In the genomic region with DNA sequence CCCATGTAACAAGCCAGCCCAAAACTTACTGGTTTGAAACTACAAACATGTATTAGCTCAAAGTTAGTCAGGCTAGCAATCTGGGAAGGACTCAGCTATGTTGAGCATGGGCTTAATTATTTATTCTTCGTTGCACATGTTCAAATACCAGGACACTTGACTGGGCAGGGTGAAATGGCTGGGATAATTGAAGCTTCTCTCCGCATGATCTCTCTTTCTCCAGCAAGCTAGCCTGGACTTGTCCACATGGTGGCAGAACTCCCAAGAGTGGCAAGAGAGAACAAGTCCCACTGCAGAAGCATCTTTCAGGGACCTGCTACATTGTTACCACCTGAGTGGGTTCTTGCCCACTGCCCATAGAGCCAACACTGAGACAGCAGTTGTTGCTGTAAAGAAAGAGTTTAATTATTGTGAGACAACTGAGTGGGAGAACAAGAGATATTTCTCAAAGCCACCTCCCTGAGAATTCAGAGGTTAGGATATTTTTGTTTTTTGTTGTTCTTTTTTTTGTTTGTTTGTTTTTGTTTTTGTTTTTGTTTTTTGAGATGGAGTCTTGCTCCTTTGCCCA, we compare ENCODE assay signal across 13 cellular contexts. TPM values are rescaled to one million over a fixed set of nuclear protein-coding genes. Genes with fewer than 3 reads are reported as not detected.
A peak's percentile ranks its signal among the peaks of the same experiment; 100 is the strongest.
DNase-seq lines count a peak whose midpoint lies in the region; FAIRE-seq and TF ChIP-seq lines count a peak whose summit lies in the region.
"Had no signal": no experiment of that assay in that cellular context is flagged by ENCODE, and none has a peak within 500 bp of the region (broad histone marks: within the 10 kb centered on the region; RNA-seq: fewer than 3 reads in every experiment).

No MANE protein-coding gene starts in this region.

- no peak overlapping the region for H3K4me2 ChIP-seq in H1 (ENCODE audit: insufficient read depth in 1 of 2, low read depth in 2 of 2, low read length in 2 of 2)
- no peak overlapping the region for H3K4me2 ChIP-seq in neuronal stem cell (ENCODE audit: insufficient read depth, low read length, poor library complexity, severe bottlenecking)
- no peak overlapping the region for H3K4me2 ChIP-seq in mesenchymal stem cell (ENCODE audit: low read length, poor library complexity, severe bottlenecking)

- no peaks in the 10 kb centered on the region for H3K23me2 ChIP-seq in H1 (ENCODE audit: low read depth, low read length)

- FAIRE-seq in GM12892 (lab: Jason Lieb, UNC) (peak; percentile 36), H1 (lab: Jason Lieb, UNC) (peak; percentile 45)

- 86% methylated on average over 2 of the region's 2 CpGs; no CpG with 5 or more reads in 1 of the 2 experiments for WGBS in H1 (ENCODE audit: extremely low coverage in 1 of 2, insufficient coverage in 1 of 2, insufficient read length in 1 of 2, insufficient replicate concordance in 2 of 2, low coverage in 1 of 2, low lambda C conversion rate in 2 of 2, missing lambda C conversion rate in 1 of 2), 2 experiments
- no CpG with 5 or more reads among the region's 2 CpGs for WGBS in neuronal stem cell (ENCODE audit: extremely low coverage in 2 of 2, insufficient read length in 2 of 2, insufficient replicate concordance in 1 of 2), 2 donors
- 64% methylated on average over 2 of the region's 2 CpGs for WGBS in mesenchymal stem cell

- H4K8ac ChIP-seq in H1 (ENCODE audit: extremely low read depth, insufficient read depth, low read length) (no peak overlapping the region), neuronal stem cell (ENCODE audit: low read depth, low read length) (no peak overlapping the region), mesenchymal stem cell (ENCODE audit: low read length) (no peak overlapping the region)

- H2BK5ac ChIP-seq in H1 (ENCODE audit: low read depth, low read length) (no peak overlapping the region), neuronal stem cell (ENCODE audit: low read length) (no peak overlapping the region), mesenchymal stem cell (ENCODE audit: low read depth, low read length, poor library complexity, severe bottlenecking) (no peak overlapping the region)

- H3K36me3 ChIP-seq in H1 (ENCODE audit: control insufficient read depth in 2 of 4, insufficient read depth in 4 of 4, low read length in 3 of 4) (no peaks in the 10 kb centered on the region), neuronal stem cell (replicated peaks in 1 of 2; ENCODE audit: control insufficient read depth in 2 of 2, insufficient read depth in 2 of 2, low read length in 2 of 2) (no peaks in the 10 kb centered on the region), mesenchymal stem cell (ENCODE audit: control insufficient read depth in 1 of 2, insufficient read depth in 2 of 2, low read depth in 1 of 2, low read length in 2 of 2) (no peaks in the 10 kb centered on the region)

- H3K27me3 ChIP-seq in H1 (replicated peaks in 1 of 4; ENCODE audit: control insufficient read depth in 3 of 4, extremely low read depth in 1 of 4, insufficient read depth in 3 of 4, low read length in 3 of 4), result no peaks in the 10 kb centered on the region
- H3K27me3 ChIP-seq in neuronal stem cell (ENCODE audit: control insufficient read depth in 3 of 3, insufficient read depth in 3 of 3, low read depth in 1 of 3, low read length in 3 of 3), result no peaks in the 10 kb centered on the region
- no peaks in the 10 kb centered on the region for H3K27me3 ChIP-seq in mesenchymal stem cell (ENCODE audit: control insufficient read depth in 1 of 2, insufficient read depth in 1 of 2, low read length in 2 of 2)

- no peak overlapping the region for H4K5ac ChIP-seq in H1 (ENCODE audit: insufficient read length, low read depth, low read length)

- H3K23ac ChIP-seq in H1 (ENCODE audit: insufficient read length) (no peak overlapping the region), neuronal stem cell (ENCODE audit: low read depth, low read length, poor library complexity) (no peak overlapping the region), mesenchymal stem cell (ENCODE audit: low read length in 2 of 2) (no peak overlapping the region)

- no peaks in the 10 kb centered on the region for H4K20me1 ChIP-seq in H1 (replicated peaks in 1 of 2; ENCODE audit: control insufficient read depth in 1 of 2, insufficient read depth in 2 of 2, low read length in 2 of 2)

- H3K4me1 ChIP-seq in H1 (replicated peaks in 1 of 4; ENCODE audit: control insufficient read depth in 3 of 4, insufficient read depth in 4 of 4, low read length in 3 of 4), result no peaks in the 10 kb centered on the region; a peak in 1 of 7 replicates
- no peaks in the 10 kb centered on the region for H3K4me1 ChIP-seq in neuronal stem cell (ENCODE audit: control insufficient read depth in 2 of 2, insufficient read depth in 1 of 2, low read depth in 1 of 2, low read length in 2 of 2)
- H3K4me1 ChIP-seq in mesenchymal stem cell (ENCODE audit: control insufficient read depth, insufficient read depth, low read depth, low read length), result no peaks in the 10 kb centered on the region

- no peak overlapping the region for H2AK5ac ChIP-seq in H1 (ENCODE audit: low read depth, low read length)
- no peak overlapping the region for H2AK5ac ChIP-seq in neuronal stem cell (ENCODE audit: low read depth, low read length)
- no peak overlapping the region for H2AK5ac ChIP-seq in mesenchymal stem cell (ENCODE audit: low read length, severe bottlenecking)

- no peaks in the 10 kb centered on the region for H3K79me2 ChIP-seq in H1 (ENCODE audit: control insufficient read depth in 1 of 2, insufficient read depth in 2 of 2, low read length in 2 of 2)

- POLR2A ChIA-PET in H1 (lab: Charles Lee; ENCODE audit: partially characterized antibody), result interaction anchor here (3.7 kb wide), 1 partner anchor 17 kb away, joined by 12 read pairs; the partner anchor contains the start of gene ATF7IP2

- H3K18ac ChIP-seq in H1 (ENCODE audit: extremely low read depth, low read length), result no peak overlapping the region
- H3K18ac ChIP-seq in neuronal stem cell (ENCODE audit: low read length), result no peak overlapping the region
- no peak overlapping the region for H3K18ac ChIP-seq in mesenchymal stem cell (ENCODE audit: low read depth in 1 of 2, low read length in 2 of 2)

- TF ChIP-seq CTCF in NB4 (IDR thresholded peaks at IDR 0.05; ENCODE audit: low read depth, low read length) (peak; percentile 7), H1 (IDR thresholded peaks at IDR 0.05; ENCODE audit: control extremely low read depth in 1 of 3, insufficient read depth in 1 of 3, low read depth in 1 of 3, low read length in 3 of 3) (peak; percentile 37 to 54 (median 44))

- H3K27ac ChIP-seq in H1 (ENCODE audit: low read depth, low read length) (no peak overlapping the region), neuronal stem cell (replicated peaks; ENCODE audit: low read length) (no peak overlapping the region), mesenchymal stem cell (ENCODE audit: low read length, poor library complexity, severe bottlenecking) (no peak overlapping the region)
- H3K27ac ChIP-seq: GM23248 had no signal

- H2BK15ac ChIP-seq in H1 (ENCODE audit: low read length) (no peak overlapping the region), neuronal stem cell (ENCODE audit: low read length) (no peak overlapping the region), mesenchymal stem cell (ENCODE audit: low read depth, poor library complexity, severe bottlenecking) (no peak overlapping the region)

- H3K56ac ChIP-seq in H1 (replicated peaks; ENCODE audit: insufficient read length, low read depth, low read length), result no peak overlapping the region

- TF ChIP-seq EP300 in H1 (IDR thresholded peaks at IDR 0.05; ENCODE audit: borderline replicate concordance in 1 of 2, low read depth in 2 of 2, low read length in 2 of 2), result no peak

- no peak overlapping the region for H3K14ac ChIP-seq in H1 (ENCODE audit: insufficient read length)
- no peak overlapping the region for H3K14ac ChIP-seq in neuronal stem cell (ENCODE audit: low read length)
- no peak overlapping the region for H3K14ac ChIP-seq in mesenchymal stem cell (ENCODE audit: low read length in 2 of 2)

- H3K4me3 ChIP-seq in NB4 (ENCODE audit: low read depth, low read length) (no peak overlapping the region), H1 (ENCODE audit: extremely low read depth in 1 of 4, insufficient read depth in 2 of 4, low read depth in 3 of 4, low read length in 4 of 4) (no peak overlapping the region), neuronal stem cell (ENCODE audit: low read length in 2 of 2) (no peak overlapping the region), mesenchymal stem cell (ENCODE audit: insufficient read depth in 1 of 2, low read depth in 1 of 2, low read length in 2 of 2) (no peak overlapping the region)
- H3K4me3 ChIP-seq: GM23248 had no signal

- DNase-seq in GM12892 (ENCODE audit: insufficient read length) (no peak), NB4 (ENCODE audit: low read depth) (peak; percentile 14), H1 (ENCODE audit: low read depth in 1 of 2, low spot score in 2 of 2) (no peak), neuronal stem cell (ENCODE audit: low spot score) (no peak), superior temporal gyrus (ENCODE audit: extremely low spot score) (no peak), mesenchymal stem cell (no peak), AG08396 (ENCODE audit: low spot score) (no peak)
- DNase-seq: activated CD8-positive, alpha-beta T cell treated with anti-CD3 and anti-CD28 coated beads, Interleukin-2, amount 10 ng/mL, durations not matched to agents 7 days and 5 days; activated naive CD4-positive, alpha-beta T cell treated with Interleukin-2 at 50 U/mL for 16 hours; GM23248; naive thymus-derived CD4-positive, alpha-beta T cell; NCI-H2029 treated with DMSO at 0.1 percent for 48 hours; T-helper 17 cell had no signal

- H3K9ac ChIP-seq in H1 (replicated peaks in 1 of 4; ENCODE audit: extremely low read depth in 1 of 4, low read depth in 3 of 4, low read length in 3 of 4), result no peak overlapping the region
- no peak overlapping the region for H3K9ac ChIP-seq in neuronal stem cell (ENCODE audit: low read depth, low read length, poor library complexity)
- H3K9ac ChIP-seq in mesenchymal stem cell (ENCODE audit: low read length), result no peak overlapping the region
- H3K9ac ChIP-seq: GM23248 had no signal

- H2AFZ ChIP-seq in H1 (ENCODE audit: low read length), result no peak overlapping the region; the same call in 1 of the 2 replicates
- peak overlapping the region; percentile 2 for H2AFZ ChIP-seq in neuronal stem cell (ENCODE audit: low read length)
- no peak overlapping the region for H2AFZ ChIP-seq in mesenchymal stem cell (ENCODE audit: low read depth, low read length)
- H2AFZ ChIP-seq: GM23248 had no signal

- H2BK12ac ChIP-seq in H1 (ENCODE audit: low read depth, low read length) (no peak overlapping the region; the same call in 1 of the 2 replicates), neuronal stem cell (ENCODE audit: low read length) (no peak overlapping the region), mesenchymal stem cell (ENCODE audit: low read length in 2 of 2) (no peak overlapping the region)

- H3K4ac ChIP-seq in H1 (replicated peaks; ENCODE audit: insufficient read length, low read depth, low read length) (no peak overlapping the region), neuronal stem cell (ENCODE audit: low read length) (no peak overlapping the region), mesenchymal stem cell (ENCODE audit: low read depth in 1 of 2, low read length in 2 of 2) (no peak overlapping the region)

- CTCF ChIA-PET in H1 (lab: Charles Lee; ENCODE audit: partially characterized antibody), result interaction anchor here (0.6 to 1.6 kb wide), 7 partner anchors 13 to 461 kb away, joined by 3 to 5 read pairs (median 4); no protein-coding TSS in a partner anchor

- peak; percentile 49 to 71 for TF ChIP-seq RAD21 in H1 (IDR thresholded peaks at IDR 0.05 in 1 of 2, conservative IDR thresholded peaks at IDR 0.05 in 1 of 2; ENCODE audit: low read depth in 2 of 2, low read length in 2 of 2)

- no peaks in the 10 kb centered on the region for H3K79me1 ChIP-seq in H1 (ENCODE audit: low read depth, low read length)
- no peaks in the 10 kb centered on the region for H3K79me1 ChIP-seq in neuronal stem cell (ENCODE audit: low read depth, low read length)
- H3K79me1 ChIP-seq in mesenchymal stem cell (replicated peaks; ENCODE audit: low read length, poor library complexity, severe bottlenecking), result no peaks in the 10 kb centered on the region

- H3K9me3 ChIP-seq in H1 (ENCODE audit: insufficient read depth in 2 of 2, low read depth in 1 of 2, low read length in 1 of 2) (no peaks in the 10 kb centered on the region), neuronal stem cell (replicated peaks in 1 of 2; ENCODE audit: control insufficient read depth in 2 of 2, insufficient read depth in 1 of 2, low read depth in 1 of 2, low read length in 2 of 2) (no peaks in the 10 kb centered on the region), mesenchymal stem cell (ENCODE audit: control insufficient read depth, low read length) (peaks cover 3% of the 10 kb centered on the region)

- H2BK120ac ChIP-seq in H1 (replicated peaks; ENCODE audit: low read depth, low read length) (no peak overlapping the region), neuronal stem cell (ENCODE audit: low read depth, low read length) (no peak overlapping the region), mesenchymal stem cell (ENCODE audit: low read depth, low read length) (no peak overlapping the region)

- H2BK20ac ChIP-seq in H1 (ENCODE audit: low read length), result no peak overlapping the region

- no peak overlapping the region for H4K91ac ChIP-seq in H1 (replicated peaks; ENCODE audit: insufficient read length, low read length)
- no peak overlapping the region for H4K91ac ChIP-seq in neuronal stem cell (ENCODE audit: low read depth, low read length, poor library complexity)
- H4K91ac ChIP-seq in mesenchymal stem cell (ENCODE audit: low read length), result no peak overlapping the region

- no peak for TF ChIP-seq POLR2A in GM12892 (IDR thresholded peaks at IDR 0.05; ENCODE audit: low read depth, low read length)
- no peak for TF ChIP-seq POLR2A in NB4 (IDR thresholded peaks at IDR 0.05; ENCODE audit: extremely low read depth, insufficient read length)
- no peak for TF ChIP-seq POLR2A in H1 (IDR thresholded peaks at IDR 0.05; ENCODE audit: control extremely low read depth in 1 of 2, low read depth in 2 of 2, low read length in 2 of 2)

RNA-seq across cellular contexts. Expression of gene ATF7IP2, which starts 16.8 kb away (rescaled TPM):
- polyA plus RNA-seq in GM12892 (2012; ENCODE audit: missing spikeins), result 31.4 TPM
- total RNA-seq in H1 (2021; fragmentation: NEBNext Ultra II Directional; extraction: Animal tissue kit (Norgen Biotek cat#: 25700)), result 32.8 and 38.2 TPM in 2 replicates
- 17.0 and 28.7 TPM in 2 replicates for polyA plus RNA-seq in H1 (2011; rRNA removed)
- 24.4 TPM for polyA plus RNA-seq in H1 (2011; cell fraction: cytosol; rRNA removed)
- 15.0 TPM for polyA plus RNA-seq in H1 (2011; cell fraction: nucleus; rRNA removed)
- polyA plus RNA-seq in H1 (2012, experiment 1 of 2), result 16.5 to 27.8 TPM (median 20.3 TPM) in 4 replicates
- polyA plus RNA-seq in H1 (2012, experiment 2 of 2), result 27.1 TPM
- 19.4 TPM for polyA plus RNA-seq in H1 (2013, experiment 1 of 2)
- 19.0 TPM for polyA plus RNA-seq in H1 (2013, experiment 2 of 2)
- polyA minus RNA-seq in H1 (2011; rRNA and poly(A)+ RNA removed), result 32.3 and 50.4 TPM in 2 replicates
- 7.9 TPM for polyA minus RNA-seq in H1 (2011; cell fraction: cytosol; rRNA and poly(A)+ RNA removed)
- 67.1 TPM for polyA minus RNA-seq in H1 (2011; cell fraction: nucleus; rRNA and poly(A)+ RNA removed)
- 9.4 TPM for polyA plus RNA-seq in neuronal stem cell (2013, experiment 1 of 2)
- polyA plus RNA-seq in neuronal stem cell (2013, experiment 2 of 2), result 9.5 TPM
- 4.7 TPM for polyA plus RNA-seq in mesenchymal stem cell (2013, experiment 1 of 2)
- polyA plus RNA-seq in mesenchymal stem cell (2013, experiment 2 of 2), result 4.7 TPM
